18 cellular contexts compared by ENCODE assay signal in the genomic region with DNA sequence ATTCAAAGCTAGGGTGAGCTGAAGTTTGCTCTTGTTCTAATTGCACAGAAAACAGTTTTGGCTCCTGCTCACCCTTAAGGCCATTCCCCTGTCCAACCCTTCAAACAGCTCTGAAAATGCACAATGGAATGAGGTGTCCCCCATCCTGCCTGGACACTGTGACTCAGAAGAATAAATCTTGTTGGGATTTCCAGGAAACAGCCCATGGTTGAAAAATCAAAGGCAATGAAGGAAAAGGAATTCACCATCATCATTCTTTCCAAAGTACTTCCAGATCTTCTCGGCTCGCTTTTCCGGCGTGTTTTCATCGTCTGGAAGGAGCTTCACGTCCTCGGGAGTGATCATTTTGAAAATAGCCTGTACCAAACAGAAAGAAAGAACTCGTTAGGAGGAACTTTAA. TPM values are rescaled to one million over a fixed set of nuclear protein-coding genes. Genes with fewer than 3 reads are reported as not detected.
DNase-seq lines count a peak whose midpoint lies in the region; ATAC-seq and TF ChIP-seq lines count a peak whose summit lies in the region.
"Had no signal": no experiment of that assay in that cellular context is flagged by ENCODE, and none has a peak within 500 bp of the region (broad histone marks: within the 10 kb centered on the region; RNA-seq: fewer than 3 reads in every experiment).

No MANE protein-coding gene starts in this region.

- TF ChIP-seq CTCF in SK-N-SH (IDR thresholded peaks at IDR 0.05) (no peak), chondrocyte (IDR thresholded peaks at IDR 0.05) (no peak), nephron (IDR thresholded peaks at IDR 0.05; ENCODE audit: unreplicated experiment in 3 of 3) (no peak)

- TF ChIP-seq RAD21 in SK-N-SH (IDR thresholded peaks at IDR 0.05; ENCODE audit: low read length), result no peak

- H3K4me3 Mint-ChIP-seq in chondrocyte (ENCODE audit: unreplicated experiment) (no peak overlapping the region), nephron (peak overlapping the region in 1 of 3 experiments; percentile 18)
- H3K4me3 Mint-ChIP-seq in activated CD4-positive, alpha-beta memory T cell treated with anti-CD3 and anti-CD28 coated beads, Interleukin-2, amount 10 ng/mL, durations not matched to agents 7 days and 5 days, result no peak overlapping the region
- H3K4me3 Mint-ChIP-seq: activated B cell treated with CpG ODN at 0.5 μM for 24 hours, H9 had no signal

- H3K23ac ChIP-seq in neuronal stem cell (ENCODE audit: low read depth, low read length, poor library complexity), result no peak overlapping the region

- H2BK120ac ChIP-seq in neuronal stem cell (ENCODE audit: low read depth, low read length), result no peak overlapping the region

- H3K9me3 Mint-ChIP-seq in chondrocyte (ENCODE audit: low read depth) (no peaks in the 10 kb centered on the region), nephron (no peaks in the 10 kb centered on the region)
- H3K9me3 Mint-ChIP-seq in activated CD4-positive, alpha-beta memory T cell treated with anti-CD3 and anti-CD28 coated beads, Interleukin-2, amount 10 ng/mL, durations not matched to agents 7 days and 5 days, result no peaks in the 10 kb centered on the region
- H3K9me3 Mint-ChIP-seq: activated B cell treated with CpG ODN at 0.5 μM for 24 hours, H9 had no signal

- H3K4me2 ChIP-seq in SK-N-SH (peak overlapping the region; percentile 63), neuronal stem cell (ENCODE audit: insufficient read depth, low read length, poor library complexity, severe bottlenecking) (no peak overlapping the region)

- H3K18ac ChIP-seq in neuronal stem cell (ENCODE audit: low read length), result no peak overlapping the region

- H3K4ac ChIP-seq in neuronal stem cell (ENCODE audit: low read length), result no peak overlapping the region

- no peak overlapping the region for H4K8ac ChIP-seq in neuronal stem cell (ENCODE audit: low read depth, low read length)

- H2AK5ac ChIP-seq in neuronal stem cell (ENCODE audit: low read depth, low read length), result no peak overlapping the region

- no peak overlapping the region for H2BK15ac ChIP-seq in neuronal stem cell (ENCODE audit: low read length)

- CTCF ChIA-PET in SK-N-SH (lab: Yijun Ruan, JAX), result interaction anchor here (0.7 to 1.8 kb wide), 3 partner anchors 11 to 717 kb away, joined by 3 to 7 read pairs (median 3); no protein-coding TSS in a partner anchor
- CTCF ChIA-PET in activated CD4-positive, alpha-beta memory T cell treated with anti-CD3 and anti-CD28 coated beads, Interleukin-2, amount 10 ng/mL, durations not matched to agents 7 days and 5 days (lab: Charles Lee), result no interaction called here

- no peaks in the 10 kb centered on the region for H3K9me2 ChIP-seq in SK-N-SH

- H3K27ac ChIP-seq in SK-N-SH (ENCODE audit: low read depth in 2 of 2, low read length in 1 of 2) (no peak overlapping the region), neuronal stem cell (replicated peaks; ENCODE audit: low read length) (no peak overlapping the region)
- H3K27ac ChIP-seq: 22Rv1, right atrium auricular region, SJCRH30 had no signal

- no peak overlapping the region for H3K14ac ChIP-seq in neuronal stem cell (ENCODE audit: low read length)

- H3K36me3 ChIP-seq in SK-N-SH (replicated peaks in 1 of 2; ENCODE audit: control insufficient read depth in 1 of 2, insufficient read depth in 2 of 2, low read length in 1 of 2) (no peaks in the 10 kb centered on the region), neuronal stem cell (replicated peaks in 1 of 2; ENCODE audit: control insufficient read depth in 2 of 2, insufficient read depth in 2 of 2, low read length in 2 of 2) (no peaks in the 10 kb centered on the region)
- H3K36me3 ChIP-seq: right atrium auricular region, SJCRH30 had no signal

- H3K27me3 Mint-ChIP-seq in chondrocyte (ENCODE audit: low read depth) (no peaks in the 10 kb centered on the region), nephron (ENCODE audit: low read depth) (peaks cover 18% of the 10 kb centered on the region)
- H3K27me3 Mint-ChIP-seq in activated CD4-positive, alpha-beta memory T cell treated with anti-CD3 and anti-CD28 coated beads, Interleukin-2, amount 10 ng/mL, durations not matched to agents 7 days and 5 days, result peaks cover 2% of the 10 kb centered on the region

- H2AFZ ChIP-seq in SK-N-SH (ENCODE audit: low read depth), result no peak overlapping the region
- H2AFZ ChIP-seq in neuronal stem cell (ENCODE audit: low read length), result no peak overlapping the region

- H4K91ac ChIP-seq in neuronal stem cell (ENCODE audit: low read depth, low read length, poor library complexity), result no peak overlapping the region

- H2BK5ac ChIP-seq in neuronal stem cell (ENCODE audit: low read length), result no peak overlapping the region

- no peaks in the 10 kb centered on the region for H4K20me1 ChIP-seq in SK-N-SH (ENCODE audit: insufficient read depth)

- H3K9me3 ChIP-seq in SK-N-SH, result no peaks in the 10 kb centered on the region
- H3K9me3 ChIP-seq in neuronal stem cell (replicated peaks in 1 of 2; ENCODE audit: control insufficient read depth in 2 of 2, insufficient read depth in 1 of 2, low read depth in 1 of 2, low read length in 2 of 2), result peaks cover 0 to 2% of the 10 kb centered on the region in 2 donors
- H3K9me3 ChIP-seq: right atrium auricular region, SJCRH30 had no signal

- no peaks in the 10 kb centered on the region for H3K4me1 ChIP-seq in SK-N-SH (ENCODE audit: control insufficient read depth in 1 of 2, insufficient read depth in 2 of 2, low read depth in 1 of 2, low read length in 1 of 2)
- peaks cover 0 to 15% of the 10 kb centered on the region in 2 donors for H3K4me1 ChIP-seq in neuronal stem cell (ENCODE audit: control insufficient read depth in 2 of 2, insufficient read depth in 1 of 2, low read depth in 1 of 2, low read length in 2 of 2)
- H3K4me1 ChIP-seq: SJCRH30 had no signal

- ATAC-seq in SK-N-SH treated with all-trans-retinoic acid at 6 μM for 48 hours (no peak), GM18867 (IDR thresholded peaks at IDR 0.05; ENCODE audit: unreplicated experiment) (no peak)

- H3K9ac ChIP-seq in SK-N-SH (no peak overlapping the region), neuronal stem cell (ENCODE audit: low read depth, low read length, poor library complexity) (no peak overlapping the region)

- no peak for TF ChIP-seq EP300 in SK-N-SH (IDR thresholded peaks at IDR 0.05; ENCODE audit: borderline replicate concordance in 1 of 2, low read depth in 1 of 2, low read length in 1 of 2)

- WGBS in SK-N-SH (ENCODE audit: low lambda C conversion rate), result 19% methylated on average over 8 of the region's 8 CpGs
- no CpG with 5 or more reads among the region's 8 CpGs for WGBS in neuronal stem cell (ENCODE audit: extremely low coverage in 2 of 2, insufficient read length in 2 of 2, insufficient replicate concordance in 1 of 2), 2 donors

- no peaks in the 10 kb centered on the region for H3F3A ChIP-seq in SK-N-SH (replicated peaks; ENCODE audit: insufficient read depth)

- DNase-seq in SK-N-SH, result no peak
- no peak for DNase-seq in chondrocyte (ENCODE audit: low spot score)
- no peak for DNase-seq in SIG-M5 (lab: John Stamatoyannopoulos, UW)
- no peak for DNase-seq in neuronal stem cell (ENCODE audit: low spot score)
- DNase-seq in activated CD4-positive, alpha-beta memory T cell treated with anti-CD3 and anti-CD28 coated beads, Interleukin-2, amount 10 ng/mL, durations not matched to agents 7 days and 5 days, result no peak
- DNase-seq: activated B cell treated with CpG ODN at 0.5 μM for 24 hours; activated T-cell treated with anti-CD3 and anti-CD28 coated beads, Interleukin-2, amount 50 U/mL, for 1 hour; H9; NCI-H1417 treated with DMSO at 0.1 percent for 48 hours; NCI-H526 treated with DMSO at 0.1 percent for 48 hours; SJCRH30 had no signal

- H3K36me3 Mint-ChIP-seq in chondrocyte (ENCODE audit: low read depth) (no peaks in the 10 kb centered on the region), nephron (ENCODE audit: low read depth) (no peaks in the 10 kb centered on the region)
- H3K36me3 Mint-ChIP-seq in activated CD4-positive, alpha-beta memory T cell treated with anti-CD3 and anti-CD28 coated beads, Interleukin-2, amount 10 ng/mL, durations not matched to agents 7 days and 5 days (ENCODE audit: low read depth), result no peaks in the 10 kb centered on the region
- H3K36me3 Mint-ChIP-seq: brain had no signal

- H3K27me3 ChIP-seq in SK-N-SH (ENCODE audit: insufficient read depth) (peaks cover 23% of the 10 kb centered on the region; the same call in 1 of the 2 replicates), neuronal stem cell (ENCODE audit: control insufficient read depth in 3 of 3, insufficient read depth in 3 of 3, low read depth in 1 of 3, low read length in 3 of 3) (no peaks in the 10 kb centered on the region)
- H3K27me3 ChIP-seq: right atrium auricular region, SJCRH30 had no signal

- no peak overlapping the region for H2BK12ac ChIP-seq in neuronal stem cell (ENCODE audit: low read length)

- H3K27ac Mint-ChIP-seq in chondrocyte (ENCODE audit: unreplicated experiment) (peak overlapping the region; percentile 1), nephron (peak overlapping the region; percentile 10 to 67 (median 38))
- no peak overlapping the region for H3K27ac Mint-ChIP-seq in activated CD4-positive, alpha-beta memory T cell treated with anti-CD3 and anti-CD28 coated beads, Interleukin-2, amount 10 ng/mL, durations not matched to agents 7 days and 5 days
- H3K27ac Mint-ChIP-seq: activated B cell treated with CpG ODN at 0.5 μM for 24 hours had no signal

- peaks cover 15% of the 10 kb centered on the region for H3K4me1 Mint-ChIP-seq in chondrocyte (ENCODE audit: low read depth)
- peaks cover 29% of the 10 kb centered on the region for H3K4me1 Mint-ChIP-seq in nephron
- H3K4me1 Mint-ChIP-seq in activated CD4-positive, alpha-beta memory T cell treated with anti-CD3 and anti-CD28 coated beads, Interleukin-2, amount 10 ng/mL, durations not matched to agents 7 days and 5 days, result no peaks in the 10 kb centered on the region
- H3K4me1 Mint-ChIP-seq: activated B cell treated with CpG ODN at 0.5 μM for 24 hours had no signal

- no peaks in the 10 kb centered on the region for H3K79me1 ChIP-seq in neuronal stem cell (ENCODE audit: low read depth, low read length)

- POLR2A ChIA-PET in SK-N-SH (lab: Yijun Ruan, JAX), result no interaction called here
- POLR2A ChIA-PET in activated CD4-positive, alpha-beta memory T cell treated with anti-CD3 and anti-CD28 coated beads, Interleukin-2, amount 10 ng/mL, durations not matched to agents 7 days and 5 days (lab: Charles Lee), result no interaction called here

- H3K4me3 ChIP-seq in SK-N-SH (ENCODE audit: low read depth in 2 of 2, low read length in 1 of 2), result peak overlapping the region in 1 of 2 experiments; percentile 23; a peak in 1 of 4 replicates
- no peak overlapping the region for H3K4me3 ChIP-seq in neuronal stem cell (ENCODE audit: low read length in 2 of 2)
- H3K4me3 ChIP-seq: right atrium auricular region, SJCRH30 had no signal

- H3K79me2 ChIP-seq in SK-N-SH (ENCODE audit: insufficient read depth), result no peaks in the 10 kb centered on the region

RNA-seq across cellular contexts. Expression of a gene that starts 4.3 kb away (rescaled TPM):
- polyA plus RNA-seq in SK-N-SH (2012; rRNA removed), result not detected in 2 replicates
- polyA plus RNA-seq in SK-N-SH (2012; cell fraction: cytosol; rRNA removed), result not detected in 2 replicates
- not detected in 2 replicates for polyA plus RNA-seq in SK-N-SH (2012; cell fraction: nucleus; rRNA removed)
- not detected in 3 replicates for total RNA-seq in chondrocyte
- 0.10 TPM for polyA plus RNA-seq in neuronal stem cell (2013, experiment 1 of 2)
- polyA plus RNA-seq in neuronal stem cell (2013, experiment 2 of 2), result 0.10 TPM
- total RNA-seq in activated CD4-positive, alpha-beta memory T cell treated with anti-CD3 and anti-CD28 coated beads, Interleukin-2, amount 10 ng/mL, durations not matched to agents 7 days and 5 days, result not detected
- total RNA-seq: H9, temporal lobe had no signal
